Comparison of ENCODE assay signal across 7 cellular contexts in genomic region chr18:45775241-45775676, GRCh38. TPM values are rescaled to one million over a fixed set of nuclear protein-coding genes. Genes with fewer than 3 reads are reported as not detected.
A peak's percentile ranks its signal among the peaks of the same experiment; 100 is the strongest.
DNase-seq lines count a peak whose midpoint lies in the region; ATAC-seq and TF ChIP-seq lines count a peak whose summit lies in the region.

No MANE protein-coding gene starts in this region.

- H3K27ac ChIP-seq in coronary artery (peak overlapping the region; percentile 68 to 86), lower lobe of right lung (peak overlapping the region; percentile 90)

- H3K9me3 ChIP-seq in lower lobe of right lung, result no peaks in the 10 kb centered on the region

- H3K4me1 ChIP-seq in lower lobe of right lung, result peaks cover 6% of the 10 kb centered on the region

- peak; percentile 45 for ATAC-seq in GM18873 (IDR thresholded peaks at IDR 0.05; ENCODE audit: low FRiP score, unreplicated experiment)
- peak; percentile 63 for ATAC-seq in HG03442 (IDR thresholded peaks at IDR 0.05; ENCODE audit: unreplicated experiment)
- ATAC-seq in lower lobe of right lung, result peak; percentile 95 to 96

- intact Hi-C loops in lower lobe of right lung (cut with DNase I), result no loop called here

- peaks cover 6% of the 10 kb centered on the region for H3K27me3 ChIP-seq in lower lobe of right lung (ENCODE audit: low read depth)

- TF ChIP-seq CTCF in coronary artery (IDR thresholded peaks at IDR 0.05), result no peak
- TF ChIP-seq CTCF in lower lobe of right lung (IDR thresholded peaks at IDR 0.05), result no peak

- DNase-seq in activated CD4-positive, alpha-beta T cell treated with anti-CD3 and anti-CD28 coated beads for 48 hours, result peak; percentile 88
- DNase-seq in coronary artery (ENCODE audit: low spot score), result peak; percentile 81
- DNase-seq in lower lobe of right lung, result peak; percentile 83
- peak; percentile 50 to 69 for DNase-seq in stimulated activated CD4-positive, alpha-beta T cell treated with anti-CD3 and anti-CD28 coated beads, Interleukin-4, amount 100 ng/mL, for 4 hours
- DNase-seq in HCEC 1CT, result no peak

- H3K4me3 ChIP-seq in coronary artery, result peak overlapping the region; percentile 82
- peak overlapping the region; percentile 74 for H3K4me3 ChIP-seq in lower lobe of right lung

- no peaks in the 10 kb centered on the region for H3K36me3 ChIP-seq in lower lobe of right lung

RNA-seq across cellular contexts. Expression of gene SIGLEC15, which starts 50.2 kb away (rescaled TPM):
- 0.35 TPM for total RNA-seq in lower lobe of right lung

RNA-seq across cellular contexts. Expression of gene SLC14A1, which starts 51.3 kb away (rescaled TPM):
- total RNA-seq in lower lobe of right lung, result 21.8 TPM

Comparison
In these comparisons a context has a peak if more than half of its experiments do, and no peak if none do; other contexts are left out.
1. ATAC-seq: peak in every context shown above with its lines; median percentile 96 in lower lobe of right lung; 63 in HG03442; 45 in GM18873.